In genomic region chr11:107370390-107370789, GRCh38 we compare ENCODE assay signal across 18 cellular contexts.
A peak's percentile ranks its signal among the peaks of the same experiment; 100 is the strongest.
DNase-seq lines count a peak whose midpoint lies in the region; ATAC-seq and TF ChIP-seq lines count a peak whose summit lies in the region.
"Had no signal": no experiment of that assay in that cellular context is flagged by ENCODE, and none has a peak within 500 bp of the region (broad histone marks: within the 10 kb centered on the region; RNA-seq: fewer than 3 reads in every experiment).

No MANE protein-coding gene starts in this region.

- H3K27me3 Mint-ChIP-seq in MCF 10A (ENCODE audit: insufficient read depth, unreplicated experiment), result no peaks in the 10 kb centered on the region
- H3K27me3 Mint-ChIP-seq in CD8-positive, alpha-beta T cell (ENCODE audit: low read depth), result no peaks in the 10 kb centered on the region
- no peaks in the 10 kb centered on the region for H3K27me3 Mint-ChIP-seq in naive thymus-derived CD8-positive, alpha-beta T cell
- H3K27me3 Mint-ChIP-seq: type B pancreatic cell had no signal

- no peaks in the 10 kb centered on the region for H3K9me2 ChIP-seq in PC-3 (replicated peaks; ENCODE audit: low read length)

- no peaks in the 10 kb centered on the region for H3K36me3 ChIP-seq in breast epithelium
- H3K36me3 ChIP-seq in PC-3 (ENCODE audit: low read depth, low read length), result no peaks in the 10 kb centered on the region
- no peaks in the 10 kb centered on the region for H3K36me3 ChIP-seq in upper lobe of right lung
- no peaks in the 10 kb centered on the region for H3K36me3 ChIP-seq in CD8-positive, alpha-beta T cell (ENCODE audit: insufficient read depth, low read length)

- H3K9ac ChIP-seq in PC-3 (ENCODE audit: low read length), result no peak overlapping the region

- peak overlapping the region; percentile 51 for H3K27ac Mint-ChIP-seq in MCF 10A (ENCODE audit: low read depth, unreplicated experiment)
- no peak overlapping the region for H3K27ac Mint-ChIP-seq in CD8-positive, alpha-beta T cell
- H3K27ac Mint-ChIP-seq in naive thymus-derived CD8-positive, alpha-beta T cell, result no peak overlapping the region
- H3K27ac Mint-ChIP-seq: immature natural killer cell, type B pancreatic cell had no signal

- 0 out of 2 replicates have a peak, but pooled peaks cover 3% of the 10 kb centered on the region for H4K20me1 ChIP-seq in PC-3 (ENCODE audit: low read length)

- H3K4me3 ChIP-seq in breast epithelium (no peak overlapping the region), PC-3 (ENCODE audit: low read length) (no peak overlapping the region), upper lobe of right lung (no peak overlapping the region)
- no peak overlapping the region for H3K4me3 ChIP-seq in CD8-positive, alpha-beta T cell (ENCODE audit: low read depth, low read length)

- CTCF ChIA-PET in MCF 10A (lab: Yijun Ruan, JAX) (no interaction called here), PC-3 (lab: Charles Lee) (no interaction called here)
- CTCF ChIA-PET in CD8-positive, alpha-beta T cell (lab: Charles Lee), result interaction anchor here (0.6 kb wide), 1 partner anchor 8 kb away, joined by 3 read pairs; no protein-coding TSS in a partner anchor

- no peak overlapping the region for H3K4me2 ChIP-seq in PC-3 (ENCODE audit: low read length)

- H3F3A ChIP-seq in PC-3 (ENCODE audit: low read length, unreplicated experiment), result no peaks in the 10 kb centered on the region

- H2AFZ ChIP-seq in PC-3 (ENCODE audit: low read length), result no peak overlapping the region

- intact Hi-C loops in MCF 10A (cut with micrococcal nuclease) (no loop called here), breast epithelium (cut with DNase I; ENCODE audit: low total_unique reads) (no loop called here), PC-3 (cut with micrococcal nuclease) (no loop called here), upper lobe of right lung (cut with DNase I) (no loop called here)
- intact Hi-C loops in CD8-positive, alpha-beta T cell (cut with DNase I, micrococcal nuclease), result no loop called here

- H3K4me1 ChIP-seq in breast epithelium (no peaks in the 10 kb centered on the region), PC-3 (ENCODE audit: insufficient read depth, low read length) (peaks cover 9% of the 10 kb centered on the region), upper lobe of right lung (no peaks in the 10 kb centered on the region)
- no peaks in the 10 kb centered on the region for H3K4me1 ChIP-seq in CD8-positive, alpha-beta T cell (ENCODE audit: insufficient read depth, low read length)

- no peaks in the 10 kb centered on the region for H3K27me3 ChIP-seq in breast epithelium
- no peaks in the 10 kb centered on the region for H3K27me3 ChIP-seq in PC-3 (ENCODE audit: low read length)
- H3K27me3 ChIP-seq in upper lobe of right lung, result no peaks in the 10 kb centered on the region
- H3K27me3 ChIP-seq in CD8-positive, alpha-beta T cell (ENCODE audit: insufficient read depth, low read length), result no peaks in the 10 kb centered on the region

- H3K36me3 Mint-ChIP-seq in MCF 10A (ENCODE audit: insufficient read depth, unreplicated experiment), result no peaks in the 10 kb centered on the region
- H3K36me3 Mint-ChIP-seq in CD8-positive, alpha-beta T cell, result peaks cover 35% of the 10 kb centered on the region
- peaks cover 21 to 37% (median 22%) of the 10 kb centered on the region in 3 donors for H3K36me3 Mint-ChIP-seq in naive thymus-derived CD8-positive, alpha-beta T cell
- H3K36me3 Mint-ChIP-seq: type B pancreatic cell had no signal

- H3K4me3 Mint-ChIP-seq in MCF 10A (ENCODE audit: unreplicated experiment), result no peak overlapping the region
- H3K4me3 Mint-ChIP-seq in CD8-positive, alpha-beta T cell, result no peak overlapping the region
- no peak overlapping the region for H3K4me3 Mint-ChIP-seq in naive thymus-derived CD8-positive, alpha-beta T cell
- H3K4me3 Mint-ChIP-seq: immature natural killer cell, neural crest cell, type B pancreatic cell had no signal

- no peak overlapping the region for H3K27ac ChIP-seq in breast epithelium
- no peak overlapping the region for H3K27ac ChIP-seq in PC-3 (ENCODE audit: low read length)
- H3K27ac ChIP-seq in upper lobe of right lung, result no peak overlapping the region
- no peak overlapping the region for H3K27ac ChIP-seq in CD8-positive, alpha-beta T cell (ENCODE audit: low read depth, low read length)

- POLR2A ChIA-PET in MCF 10A (lab: Yijun Ruan, JAX) (no interaction called here), PC-3 (lab: Charles Lee; ENCODE audit: unreplicated experiment) (no interaction called here)
- POLR2A ChIA-PET in CD8-positive, alpha-beta T cell (lab: Charles Lee), result no interaction called here
- POLR2A ChIA-PET in naive thymus-derived CD8-positive, alpha-beta T cell (lab: Charles Lee), result no interaction called here

- H3K9me3 Mint-ChIP-seq in MCF 10A (ENCODE audit: unreplicated experiment), result no peaks in the 10 kb centered on the region
- H3K9me3 Mint-ChIP-seq in CD8-positive, alpha-beta T cell, result no peaks in the 10 kb centered on the region
- peaks cover 0 to 11% (median 3%) of the 10 kb centered on the region in 9 donors for H3K9me3 Mint-ChIP-seq in naive thymus-derived CD8-positive, alpha-beta T cell
- H3K9me3 Mint-ChIP-seq: neural crest cell, type B pancreatic cell had no signal

- H3K79me2 ChIP-seq in PC-3 (ENCODE audit: low read length), result 0 out of 2 replicates have a peak, but pooled peaks cover 5% of the 10 kb centered on the region

- TF ChIP-seq POLR2A in breast epithelium (IDR thresholded peaks at IDR 0.05), result no peak

- TF ChIP-seq CTCF in MCF 10A (IDR thresholded peaks at IDR 0.05; ENCODE audit: unreplicated experiment), result no peak
- TF ChIP-seq CTCF in breast epithelium (IDR thresholded peaks at IDR 0.05), result no peak
- no peak for TF ChIP-seq CTCF in PC-3 (conservative IDR thresholded peaks at IDR 0.05; ENCODE audit: low read depth, low read length)
- no peak for TF ChIP-seq CTCF in upper lobe of right lung (IDR thresholded peaks at IDR 0.05)
- no peak for TF ChIP-seq CTCF in CD8-positive, alpha-beta T cell (IDR thresholded peaks at IDR 0.05)

- H3K9me3 ChIP-seq in breast epithelium (no peaks in the 10 kb centered on the region), PC-3 (ENCODE audit: low read length) (no peaks in the 10 kb centered on the region), upper lobe of right lung (no peaks in the 10 kb centered on the region)
- H3K9me3 ChIP-seq in CD8-positive, alpha-beta T cell (ENCODE audit: low read length), result no peaks in the 10 kb centered on the region

- DNase-seq in MCF 10A (ENCODE audit: unreplicated experiment), result peak; percentile 42
- DNase-seq in breast epithelium (ENCODE audit: low spot score in 2 of 2), result no peak
- peak; percentile 26 for DNase-seq in PC-3
- peak; percentile 57 for DNase-seq in fibroblast of peridontal ligament (ENCODE audit: extremely low read depth)
- DNase-seq in upper lobe of right lung, result no peak
- no peak for DNase-seq in CD8-positive, alpha-beta T cell
- no peak for DNase-seq in naive thymus-derived CD8-positive, alpha-beta T cell
- no peak for DNase-seq in stimulated activated CD4-positive, alpha-beta T cell treated with anti-CD3 and anti-CD28 coated beads, Interleukin-2, amount 100 ng/mL, for 24 hours
- DNase-seq: activated CD4-positive, alpha-beta T cell treated with anti-CD3 and anti-CD28 coated beads, Interleukin-2, amount 50 U/mL, for 4 hours; amniotic stem cell; immature natural killer cell; mammary epithelial cell; NCI-H1092; right cardiac atrium; stimulated activated CD4-positive, alpha-beta T cell treated with anti-CD3 and anti-CD28 coated beads, Interleukin-2, amount 100 ng/mL, for 48 hours; T1000 had no signal

- ATAC-seq in PC-3, result peak; percentile 49
- no peak for ATAC-seq in upper lobe of right lung
- ATAC-seq in CD8-positive, alpha-beta T cell, result no peak
- no peak for ATAC-seq in naive thymus-derived CD8-positive, alpha-beta T cell
- ATAC-seq: right cardiac atrium had no signal

- H3K4me1 Mint-ChIP-seq in MCF 10A (ENCODE audit: insufficient read depth, unreplicated experiment), result peaks cover 13% of the 10 kb centered on the region
- peaks cover 14% of the 10 kb centered on the region for H3K4me1 Mint-ChIP-seq in CD8-positive, alpha-beta T cell (ENCODE audit: low read depth)
- H3K4me1 Mint-ChIP-seq in naive thymus-derived CD8-positive, alpha-beta T cell, result peaks cover 5 to 16% (median 8%) of the 10 kb centered on the region in 4 donors
- H3K4me1 Mint-ChIP-seq: neural crest cell had no signal

- BruUV-seq in MCF 10A (replicated peaks; lab: Mats Ljungman, UMichigan) (no TSS peak), PC-3 (replicated peaks; lab: Mats Ljungman, UMichigan) (no TSS peak)

Comparison
In these comparisons a context has a peak if more than half of its experiments do, and no peak if none do; other contexts are left out.
1. DNase-seq: peak in MCF 10A (single experiment), PC-3 (single experiment) and fibroblast of peridontal ligament (single experiment); none in breast epithelium (0 of 2), upper lobe of right lung (single experiment), CD8-positive, alpha-beta T cell (0 of 7), naive thymus-derived CD8-positive, alpha-beta T cell (0 of 10) and stimulated activated CD4-positive, alpha-beta T cell treated with anti-CD3 and anti-CD28 coated beads, Interleukin-2, amount 100 ng/mL, for 24 hours (0 of 2).